ENCODE assay signal across 16 cellular contexts in genomic region chr12:66061076-66061475, GRCh38.
DNase-seq lines count a peak whose midpoint lies in the region; ATAC-seq and TF ChIP-seq lines count a peak whose summit lies in the region.
"Had no signal": no experiment of that assay in that cellular context is flagged by ENCODE, and none has a peak within 500 bp of the region (broad histone marks: within the 10 kb centered on the region; RNA-seq: fewer than 3 reads in every experiment).

No MANE protein-coding gene starts in this region.

- no TSS peak for BruUV-seq in Caco-2 (replicated peaks; lab: Mats Ljungman, UMichigan)

- H3K27ac ChIP-seq in sigmoid colon (no peak overlapping the region), Peyer's patch (no peak overlapping the region)

- H3K4me1 Mint-ChIP-seq in Caco-2 (ENCODE audit: low read depth, unreplicated experiment) (peaks cover 19% of the 10 kb centered on the region), osteocyte (ENCODE audit: unreplicated experiment) (peaks cover 56% of the 10 kb centered on the region)
- H3K4me1 Mint-ChIP-seq: B cell had no signal

- H3K4me3 ChIP-seq in Caco-2 (ENCODE audit: low read depth, low read length): no peak overlapping the region
- no peak overlapping the region for H3K4me3 ChIP-seq in sigmoid colon
- no peak overlapping the region for H3K4me3 ChIP-seq in Peyer's patch
- H3K4me3 ChIP-seq: K562 had no signal

- TF ChIP-seq RAD21 in Ishikawa (IDR thresholded peaks at IDR 0.05; ENCODE audit: low read depth): no peak

- WGBS in sigmoid colon, 2 donors: 89 to 92% methylated on average over 3 of the region's 3 CpGs

- H3K9me3 ChIP-seq in Caco-2 (no peaks in the 10 kb centered on the region; the same call in 1 of the 2 replicates), sigmoid colon (no peaks in the 10 kb centered on the region), Peyer's patch (no peaks in the 10 kb centered on the region)

- H3K4me1 ChIP-seq in Caco-2 (peaks cover 20% of the 10 kb centered on the region), sigmoid colon (no peaks in the 10 kb centered on the region), Peyer's patch (no peaks in the 10 kb centered on the region)

- TF ChIP-seq POLR2A in sigmoid colon (IDR thresholded peaks at IDR 0.05) (no peak), Peyer's patch (IDR thresholded peaks at IDR 0.05) (no peak)

- H3K36me3 Mint-ChIP-seq in Caco-2 (ENCODE audit: insufficient read depth, unreplicated experiment) (no peaks in the 10 kb centered on the region), osteocyte (ENCODE audit: unreplicated experiment) (no peaks in the 10 kb centered on the region)

- H3K27me3 Mint-ChIP-seq in Caco-2 (ENCODE audit: insufficient read depth, unreplicated experiment) (no peaks in the 10 kb centered on the region), osteocyte (ENCODE audit: unreplicated experiment) (no peaks in the 10 kb centered on the region)

- H3K27me3 ChIP-seq in Caco-2 (replicated peaks; ENCODE audit: control insufficient read depth, insufficient read depth, low read length) (no peaks in the 10 kb centered on the region), sigmoid colon (no peaks in the 10 kb centered on the region), Peyer's patch (no peaks in the 10 kb centered on the region)

- H3K9me3 Mint-ChIP-seq in Caco-2 (ENCODE audit: unreplicated experiment): no peaks in the 10 kb centered on the region
- H3K9me3 Mint-ChIP-seq in osteocyte (ENCODE audit: unreplicated experiment): no peaks in the 10 kb centered on the region
- H3K9me3 Mint-ChIP-seq: CD4-positive, alpha-beta T cell had no signal

- intact Hi-C loops in Caco-2 (cut with micrococcal nuclease; ENCODE audit: unreplicated experiment): no loop called here
- intact Hi-C loops in sigmoid colon (cut with DNase I): no loop called here

- ATAC-seq in HG03439 (IDR thresholded peaks at IDR 0.05; ENCODE audit: unreplicated experiment): no peak
- ATAC-seq: K562 had no signal

- H3K36me3 ChIP-seq in Caco-2 (ENCODE audit: control insufficient read depth, insufficient read depth, low read length): no peaks in the 10 kb centered on the region
- no peaks in the 10 kb centered on the region for H3K36me3 ChIP-seq in sigmoid colon
- no peaks in the 10 kb centered on the region for H3K36me3 ChIP-seq in Peyer's patch

- POLR2A ChIA-PET in Caco-2 (lab: Charles Lee): no interaction called here

- peak; percentile 48 to 65 for DNase-seq in Caco-2
- DNase-seq in left kidney (ENCODE audit: low read depth, low spot score): peak; percentile 59
- DNase-seq in osteocyte (ENCODE audit: extremely low spot score, unreplicated experiment): no peak
- DNase-seq in sigmoid colon: no peak
- no peak for DNase-seq in Peyer's patch
- DNase-seq: C1 segment of cervical spinal cord; CD4-positive, alpha-beta T cell; DMS153; DMS79 treated with DMSO at 0.1 percent for 48 hours; EL; HCEC 1CT; Karpas-422 had no signal

- TF ChIP-seq CTCF in Caco-2 (IDR thresholded peaks at IDR 0.05; ENCODE audit: insufficient read depth in 1 of 2, low read depth in 1 of 2, low read length in 1 of 2, severe bottlenecking in 1 of 2, unreplicated experiment in 1 of 2) (no peak), osteocyte (IDR thresholded peaks at IDR 0.05) (no peak), sigmoid colon (IDR thresholded peaks at IDR 0.05) (no peak), Peyer's patch (IDR thresholded peaks at IDR 0.05) (no peak)

- peak; percentile 49; the same call in 1 of the 2 replicates for TF ChIP-seq EP300 in Ishikawa (IDR thresholded peaks at IDR 0.05; ENCODE audit: borderline replicate concordance)
- TF ChIP-seq EP300 in sigmoid colon (IDR thresholded peaks at IDR 0.05): no peak

- peak overlapping the region; percentile 40 for H3K4me3 Mint-ChIP-seq in Caco-2 (ENCODE audit: unreplicated experiment)
- no peak overlapping the region for H3K4me3 Mint-ChIP-seq in osteocyte (ENCODE audit: unreplicated experiment)
- H3K4me3 Mint-ChIP-seq: B cell; CD4-positive, alpha-beta T cell had no signal

- CTCF ChIA-PET in Caco-2 (lab: Charles Lee): interaction anchor here (0.6 to 0.7 kb wide), 2 partner anchors 175 to 672 kb away, joined by 5 to 6 read pairs; no protein-coding TSS in a partner anchor

- H3K27ac Mint-ChIP-seq in Caco-2 (ENCODE audit: unreplicated experiment) (no peak overlapping the region), osteocyte (ENCODE audit: unreplicated experiment) (peak overlapping the region; percentile 55)
- H3K27ac Mint-ChIP-seq: B cell; CD4-positive, alpha-beta T cell had no signal

TF ChIP-seq in Ishikawa, 13 proteins besides CTCF, POLR2A, EP300 and RAD21:
- TF ChIP-seq FOXM1 (IDR thresholded peaks at IDR 0.05; ENCODE audit: borderline replicate concordance, low read depth) (no peak), ZBTB7A (IDR thresholded peaks at IDR 0.05; ENCODE audit: low read depth) (no peak), TEAD4 (IDR thresholded peaks at IDR 0.05) (peak; percentile 79), EGR1 (IDR thresholded peaks at IDR 0.05) (no peak), MAX (IDR thresholded peaks at IDR 0.05) (no peak), TAF1 (IDR thresholded peaks at IDR 0.05; ENCODE audit: low read depth) (no peak), CEBPB (IDR thresholded peaks at IDR 0.05) (peak; percentile 57), TCF12 (IDR thresholded peaks at IDR 0.05; ENCODE audit: low read depth) (no peak; the same call in 1 of the 2 replicates), NFIC (IDR thresholded peaks at IDR 0.05) (peak; percentile 32; the same call in 1 of the 2 replicates), YY1 (IDR thresholded peaks at IDR 0.05; ENCODE audit: low read depth) (no peak), CREB1 (IDR thresholded peaks at IDR 0.05; ENCODE audit: low read depth) (no peak)
- TF ChIP-seq, protein P1, sequence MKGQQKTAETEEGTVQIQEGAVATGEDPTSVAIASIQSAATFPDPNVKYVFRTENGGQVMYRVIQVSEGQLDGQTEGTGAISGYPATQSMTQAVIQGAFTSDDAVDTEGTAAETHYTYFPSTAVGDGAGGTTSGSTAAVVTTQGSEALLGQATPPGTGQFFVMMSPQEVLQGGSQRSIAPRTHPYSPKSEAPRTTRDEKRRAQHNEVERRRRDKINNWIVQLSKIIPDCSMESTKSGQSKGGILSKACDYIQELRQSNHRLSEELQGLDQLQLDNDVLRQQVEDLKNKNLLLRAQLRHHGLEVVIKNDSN (IDR thresholded peaks at IDR 0.05): no peak
- TF ChIP-seq, protein P2, sequence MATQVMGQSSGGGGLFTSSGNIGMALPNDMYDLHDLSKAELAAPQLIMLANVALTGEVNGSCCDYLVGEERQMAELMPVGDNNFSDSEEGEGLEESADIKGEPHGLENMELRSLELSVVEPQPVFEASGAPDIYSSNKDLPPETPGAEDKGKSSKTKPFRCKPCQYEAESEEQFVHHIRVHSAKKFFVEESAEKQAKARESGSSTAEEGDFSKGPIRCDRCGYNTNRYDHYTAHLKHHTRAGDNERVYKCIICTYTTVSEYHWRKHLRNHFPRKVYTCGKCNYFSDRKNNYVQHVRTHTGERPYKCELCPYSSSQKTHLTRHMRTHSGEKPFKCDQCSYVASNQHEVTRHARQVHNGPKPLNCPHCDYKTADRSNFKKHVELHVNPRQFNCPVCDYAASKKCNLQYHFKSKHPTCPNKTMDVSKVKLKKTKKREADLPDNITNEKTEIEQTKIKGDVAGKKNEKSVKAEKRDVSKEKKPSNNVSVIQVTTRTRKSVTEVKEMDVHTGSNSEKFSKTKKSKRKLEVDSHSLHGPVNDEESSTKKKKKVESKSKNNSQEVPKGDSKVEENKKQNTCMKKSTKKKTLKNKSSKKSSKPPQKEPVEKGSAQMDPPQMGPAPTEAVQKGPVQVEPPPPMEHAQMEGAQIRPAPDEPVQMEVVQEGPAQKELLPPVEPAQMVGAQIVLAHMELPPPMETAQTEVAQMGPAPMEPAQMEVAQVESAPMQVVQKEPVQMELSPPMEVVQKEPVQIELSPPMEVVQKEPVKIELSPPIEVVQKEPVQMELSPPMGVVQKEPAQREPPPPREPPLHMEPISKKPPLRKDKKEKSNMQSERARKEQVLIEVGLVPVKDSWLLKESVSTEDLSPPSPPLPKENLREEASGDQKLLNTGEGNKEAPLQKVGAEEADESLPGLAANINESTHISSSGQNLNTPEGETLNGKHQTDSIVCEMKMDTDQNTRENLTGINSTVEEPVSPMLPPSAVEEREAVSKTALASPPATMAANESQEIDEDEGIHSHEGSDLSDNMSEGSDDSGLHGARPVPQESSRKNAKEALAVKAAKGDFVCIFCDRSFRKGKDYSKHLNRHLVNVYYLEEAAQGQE (IDR thresholded peaks at IDR 0.05; ENCODE audit: low read depth): no peak

Comparison
In these comparisons a context has a peak if more than half of its experiments do, and no peak if none do; other contexts are left out.
1. DNase-seq: peak in Caco-2 (2 of 2) and left kidney (single experiment); none in osteocyte (single experiment), sigmoid colon (single experiment) and Peyer's patch (0 of 3).